In genomic region chr2:46874236-46874929, GRCh38 we compare ENCODE assay signal across 11 cellular contexts. TPM values are rescaled to one million over a fixed set of nuclear protein-coding genes. Genes with fewer than 3 reads are reported as not detected.
DNase-seq lines count a peak whose midpoint lies in the region; TF ChIP-seq lines count a peak whose summit lies in the region.
"Had no signal": no experiment of that assay in that cellular context is flagged by ENCODE, and none has a peak within 500 bp of the region (broad histone marks: within the 10 kb centered on the region; RNA-seq: fewer than 3 reads in every experiment).

No MANE protein-coding gene starts in this region.

- TF ChIP-seq POLR2A in breast epithelium (IDR thresholded peaks at IDR 0.05) (no peak), transverse colon (IDR thresholded peaks at IDR 0.05) (no peak)

- H3K36me3 ChIP-seq in breast epithelium = no peaks in the 10 kb centered on the region
- H3K36me3 ChIP-seq in brain microvascular endothelial cell (replicated peaks) = no peaks in the 10 kb centered on the region
- H3K36me3 ChIP-seq in muscle layer of duodenum (ENCODE audit: control insufficient read depth in 1 of 2, insufficient read depth in 2 of 2, low read length in 2 of 2) = no peaks in the 10 kb centered on the region
- no peaks in the 10 kb centered on the region for H3K36me3 ChIP-seq in transverse colon

- POLR2A ChIA-PET in MCF 10A (lab: Yijun Ruan, JAX) = interaction anchor here (0.7 to 5.4 kb wide), 11 partner anchors 16 to 226 kb away, joined by 3 to 31 read pairs (median 7); no protein-coding TSS in a partner anchor

- H3K27ac Mint-ChIP-seq in MCF 10A (ENCODE audit: low read depth, unreplicated experiment) = no peak overlapping the region
- H3K27ac Mint-ChIP-seq: activated T-helper 1 cell treated with anti-CD3 and anti-CD28 coated beads, Interleukin-12 subunit alpha, Interleukin-12 subunit beta, Interleukin-2, Interleukin-4 antibody, amounts not matched to agents 30 ng/mL and 10 ng/mL and 1 ng/mL, durations not matched to agents 14 hours and 24 hours and 36 hours; memory B cell had no signal

- no peak for TF ChIP-seq CTCF in breast epithelium (IDR thresholded peaks at IDR 0.05)
- TF ChIP-seq CTCF in MCF 10A (IDR thresholded peaks at IDR 0.05; ENCODE audit: unreplicated experiment) = no peak
- TF ChIP-seq CTCF in brain microvascular endothelial cell (IDR thresholded peaks at IDR 0.05; ENCODE audit: low read depth, low read length, missing control alignments) = no peak
- TF ChIP-seq CTCF in transverse colon (IDR thresholded peaks at IDR 0.05) = no peak

- H3K4me1 ChIP-seq in breast epithelium = peaks cover 0 to 10% of the 10 kb centered on the region in 2 donors
- peaks cover 14 to 21% of the 10 kb centered on the region in 2 donors for H3K4me1 ChIP-seq in muscle layer of duodenum (ENCODE audit: control insufficient read depth in 1 of 2, insufficient read depth in 2 of 2, low read length in 2 of 2)
- peaks cover 7 to 39% (median 28%) of the 10 kb centered on the region in 4 donors for H3K4me1 ChIP-seq in transverse colon

- CTCF ChIA-PET in MCF 10A (lab: Yijun Ruan, JAX) = interaction anchor here (0.6 to 2.3 kb wide), 14 partner anchors 12 to 243 kb away, joined by 3 to 24 read pairs (median 4); no protein-coding TSS in a partner anchor

- TF ChIP-seq EP300 in transverse colon (IDR thresholded peaks at IDR 0.05; ENCODE audit: low read depth) = no peak

- DNase-seq in breast epithelium (ENCODE audit: low spot score in 2 of 2) (no peak), MCF 10A (ENCODE audit: unreplicated experiment) (no peak), brain microvascular endothelial cell (no peak), transverse colon (no peak), DMS114 treated with DMSO at 0.1 percent for 48 hours (lab: John Stamatoyannopoulos, UW; ENCODE audit: unreplicated experiment) (no peak), hippocampal formation (lab: John Stamatoyannopoulos, UW) (no peak), GM19238 (ENCODE audit: insufficient read length, low spot score) (no peak)
- DNase-seq: SHP77 had no signal

- no peak overlapping the region for H3K4me3 Mint-ChIP-seq in MCF 10A (ENCODE audit: unreplicated experiment)
- H3K4me3 Mint-ChIP-seq: activated T-helper 1 cell treated with anti-CD3 and anti-CD28 coated beads, Interleukin-12 subunit alpha, Interleukin-12 subunit beta, Interleukin-2, Interleukin-4 antibody, amounts not matched to agents 30 ng/mL and 10 ng/mL and 1 ng/mL, durations not matched to agents 14 hours and 24 hours and 36 hours; memory B cell had no signal

- H3K27ac ChIP-seq in breast epithelium = peak overlapping the region; percentile 79 to 82
- H3K27ac ChIP-seq in brain microvascular endothelial cell = peak overlapping the region; percentile 92
- peak overlapping the region; percentile 70 for H3K27ac ChIP-seq in muscle layer of duodenum (ENCODE audit: low read length)
- H3K27ac ChIP-seq in transverse colon = peak overlapping the region; percentile 48 to 67 (median 60)

- H3K9me3 ChIP-seq in breast epithelium = no peaks in the 10 kb centered on the region
- H3K9me3 ChIP-seq in muscle layer of duodenum (ENCODE audit: control insufficient read depth in 1 of 2, low read length in 2 of 2) = no peaks in the 10 kb centered on the region
- H3K9me3 ChIP-seq in transverse colon = no peaks in the 10 kb centered on the region

- no peak overlapping the region for H3K4me3 ChIP-seq in breast epithelium
- H3K4me3 ChIP-seq in brain microvascular endothelial cell (ENCODE audit: low read depth, low read length) = no peak overlapping the region
- H3K4me3 ChIP-seq in muscle layer of duodenum (ENCODE audit: low read depth in 1 of 2, low read length in 2 of 2) = no peak overlapping the region
- H3K4me3 ChIP-seq in transverse colon = no peak overlapping the region

- peaks cover 7% of the 10 kb centered on the region for H3K36me3 Mint-ChIP-seq in MCF 10A (ENCODE audit: insufficient read depth, unreplicated experiment)

- H3K27me3 ChIP-seq in breast epithelium (no peaks in the 10 kb centered on the region), brain microvascular endothelial cell (replicated peaks) (no peaks in the 10 kb centered on the region), muscle layer of duodenum (ENCODE audit: low read depth, low read length) (no peaks in the 10 kb centered on the region), transverse colon (no peaks in the 10 kb centered on the region)

- H3K9me3 Mint-ChIP-seq in MCF 10A (ENCODE audit: unreplicated experiment) = no peaks in the 10 kb centered on the region
- H3K9me3 Mint-ChIP-seq: activated T-helper 1 cell treated with anti-CD3 and anti-CD28 coated beads, Interleukin-12 subunit alpha, Interleukin-12 subunit beta, Interleukin-2, Interleukin-4 antibody, amounts not matched to agents 30 ng/mL and 10 ng/mL and 1 ng/mL, durations not matched to agents 14 hours and 24 hours and 36 hours; memory B cell had no signal

- 68 to 81% methylated on average over 9 to 10 of the region's 10 CpGs for WGBS in transverse colon (ENCODE audit: low coverage in 1 of 2), 2 donors

- no TSS peak for BruUV-seq in MCF 10A (replicated peaks; lab: Mats Ljungman, UMichigan)

- H3K27me3 Mint-ChIP-seq in MCF 10A (ENCODE audit: insufficient read depth, unreplicated experiment) = no peaks in the 10 kb centered on the region

- in situ Hi-C loops in brain microvascular endothelial cell (cut with HindIII; ENCODE audit: low pct_ligation_motif_present, low sequenced_read_pairs) (no loop called here), transverse colon (cut with MboI; ENCODE audit: low pct_ligation_motif_present in 1 of 4, low pct_unique_long_range_greater_than_20kb in 1 of 4, low sequenced_read_pairs in 3 of 4) (no loop called here)

- H3K4me1 Mint-ChIP-seq in MCF 10A (ENCODE audit: insufficient read depth, unreplicated experiment) = peaks cover 9% of the 10 kb centered on the region
- H3K4me1 Mint-ChIP-seq: memory B cell had no signal

- intact Hi-C loops in breast epithelium (cut with DNase I; ENCODE audit: low total_unique reads) (loop anchor here (10.0 kb wide), 1 partner anchor 230 kb away; no protein-coding TSS in a partner anchor), MCF 10A (cut with micrococcal nuclease) (no loop called here), transverse colon (cut with DNase I; ENCODE audit: low total_unique reads) (no loop called here)

RNA-seq across cellular contexts. Expression of gene MCFD2, which starts 41.2 kb away (rescaled TPM):
- total RNA-seq in breast epithelium (10 to 100 TPM; 83.0 to 94.8 (median 89.8) TPM), MCF 10A (2022) (157 and 238 TPM in 2 replicates), transverse colon (10 to 100 TPM; 14.5 to 40.1 (median 26.8) TPM)
